ENCODE assay signal across 28 cellular contexts in the genomic region with DNA sequence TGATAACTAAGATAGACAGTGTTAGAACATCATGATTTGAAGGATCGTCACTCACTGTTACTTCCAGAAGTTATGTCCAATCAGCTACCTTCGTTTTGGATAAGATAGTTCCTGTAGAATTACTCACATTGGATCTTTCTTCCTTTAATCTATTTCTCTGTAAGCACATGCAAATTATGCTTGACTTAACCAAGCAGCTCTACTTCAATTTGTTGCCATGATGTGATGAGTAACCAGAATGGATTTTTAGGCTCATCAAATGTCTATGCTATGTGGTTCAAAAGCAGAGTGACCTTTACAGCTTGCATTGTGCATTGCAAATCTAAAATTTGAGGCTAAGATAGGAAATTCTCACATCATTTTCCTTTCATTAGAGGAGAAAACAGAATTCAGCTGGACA.
DNase-seq lines count a peak whose midpoint lies in the region; TF ChIP-seq lines count a peak whose summit lies in the region.
"Had no signal": no experiment of that assay in that cellular context is flagged by ENCODE, and none has a peak within 500 bp of the region (broad histone marks: within the 10 kb centered on the region; RNA-seq: fewer than 3 reads in every experiment).

No MANE protein-coding gene starts in this region.

- H3K4me3 ChIP-seq in fibroblast of lung (replicated peaks in 1 of 4; ENCODE audit: control extremely low read depth in 1 of 4, insufficient read depth in 1 of 4, low read depth in 3 of 4, low read length in 4 of 4) (no peak overlapping the region), uterus (no peak overlapping the region)
- H3K4me3 ChIP-seq: HAP-1, ovary, right atrium auricular region, upper lobe of left lung had no signal

- DNase-seq in AG20443 (ENCODE audit: low spot score) (peak; percentile 50), LHCN-M2 (ENCODE audit: low read depth) (peak; percentile 31), fibroblast of lung (ENCODE audit: low read depth in 2 of 2) (peak; percentile 71 to 77), non-pigmented ciliary epithelial cell (ENCODE audit: low read depth) (peak; percentile 9), OCI-M1 (lab: John Stamatoyannopoulos, UW) (no peak), NCI-H526 treated with DMSO at 0.1 percent for 48 hours (lab: John Stamatoyannopoulos, UW) (no peak), uterus (no peak)
- DNase-seq in stimulated activated CD4-positive, alpha-beta T cell treated with anti-CD3 and anti-CD28 coated beads, Interleukin-15, amount 100 ng/mL, for 24 hours, result no peak
- DNase-seq: activated CD8-positive, alpha-beta memory T cell treated with anti-CD3 and anti-CD28 coated beads for 24 hours; activated naive CD4-positive, alpha-beta T cell treated with Interleukin-2 at 50 U/mL for 16 hours; activated T-cell treated with anti-CD3 and anti-CD28 coated beads, Interleukin-2, amount 50 U/mL, for 4 hours; anterior cingulate cortex; CD4-positive, alpha-beta T cell; DMS 273 treated with DMSO at 0.1 percent for 48 hours; effector CD8-positive, alpha-beta T cell; KG1; left colon; MV-4-11; naive B cell; NCI-H187; NCI-H2227 treated with DMSO at 0.1 percent for 48 hours; NCI-H774; ovary; SHP77; SW 1271; upper lobe of left lung had no signal

- no peaks in the 10 kb centered on the region for H3K4me1 ChIP-seq in fibroblast of lung (ENCODE audit: control insufficient read depth, extremely low read depth, insufficient read depth, low read length)
- no peaks in the 10 kb centered on the region for H3K4me1 ChIP-seq in uterus
- H3K4me1 ChIP-seq: HAP-1, right atrium auricular region, upper lobe of left lung had no signal

- H3K79me2 ChIP-seq in fibroblast of lung (ENCODE audit: control insufficient read depth, insufficient read depth, low read length), result no peaks in the 10 kb centered on the region

- no peak overlapping the region for H3K4me2 ChIP-seq in fibroblast of lung (ENCODE audit: extremely low read depth, insufficient read depth, low read length)

- no peak overlapping the region for H2AFZ ChIP-seq in fibroblast of lung (ENCODE audit: low read length)

- no peak for TF ChIP-seq POLR2A in uterus (IDR thresholded peaks at IDR 0.05)

- H3K27ac ChIP-seq in fibroblast of lung (ENCODE audit: insufficient read depth, low read length) (no peak overlapping the region), uterus (no peak overlapping the region)
- H3K27ac ChIP-seq: ovary, right atrium auricular region, upper lobe of left lung had no signal

- no peaks in the 10 kb centered on the region for H3K9me3 ChIP-seq in fibroblast of lung (ENCODE audit: control insufficient read depth, insufficient read depth, low read depth, low read length)
- no peaks in the 10 kb centered on the region for H3K9me3 ChIP-seq in uterus
- H3K9me3 ChIP-seq: HAP-1, ovary, right atrium auricular region, upper lobe of left lung had no signal

- H3K36me3 ChIP-seq in fibroblast of lung (ENCODE audit: control insufficient read depth, insufficient read depth, low read length), result no peaks in the 10 kb centered on the region
- H3K36me3 ChIP-seq in uterus, result no peaks in the 10 kb centered on the region
- H3K36me3 ChIP-seq: HAP-1, ovary, right atrium auricular region, upper lobe of left lung had no signal

- no peak for TF ChIP-seq CTCF in fibroblast of lung (conservative IDR thresholded peaks at IDR 0.05 in 1 of 2, IDR thresholded peaks at IDR 0.05 in 1 of 2; ENCODE audit: low read depth in 1 of 2, low read length in 2 of 2)
- TF ChIP-seq CTCF in uterus (IDR thresholded peaks at IDR 0.05), result no peak

- no peaks in the 10 kb centered on the region for H4K20me1 ChIP-seq in fibroblast of lung (ENCODE audit: control insufficient read depth, extremely low read depth, insufficient read depth, low read length)

- intact Hi-C loops in uterus (cut with DNase I; ENCODE audit: low total_unique reads), result no loop called here

- no peak overlapping the region for H3K9ac ChIP-seq in fibroblast of lung (ENCODE audit: insufficient read depth, low read length)

- no peaks in the 10 kb centered on the region for H3K27me3 ChIP-seq in fibroblast of lung (ENCODE audit: control insufficient read depth, insufficient read depth, low read length)
- no peaks in the 10 kb centered on the region for H3K27me3 ChIP-seq in uterus
- H3K27me3 ChIP-seq: ovary, right atrium auricular region, upper lobe of left lung had no signal

Comparison
In these comparisons a context has a peak if more than half of its experiments do, and no peak if none do; other contexts are left out.
1. DNase-seq: peak in AG20443 (single experiment), LHCN-M2 (single experiment), fibroblast of lung (2 of 2) and non-pigmented ciliary epithelial cell (single experiment); none in OCI-M1 (single experiment), NCI-H526 treated with DMSO at 0.1 percent for 48 hours (single experiment), uterus (0 of 2) and stimulated activated CD4-positive, alpha-beta T cell treated with anti-CD3 and anti-CD28 coated beads, Interleukin-15, amount 100 ng/mL, for 24 hours (single experiment).